In genomic region chr21:19236209-19236608, GRCh38 we compare ENCODE assay signal across 24 cellular contexts.
"Had no signal": no experiment of that assay in that cellular context is flagged by ENCODE, and none has a peak within 500 bp of the region (broad histone marks: within the 10 kb centered on the region; RNA-seq: fewer than 3 reads in every experiment).

No MANE protein-coding gene starts in this region.

- DNase-seq: activated CD4-positive, alpha-beta T cell treated with anti-CD3 and anti-CD28 coated beads for 4 hours; activated CD4-positive, alpha-beta T cell treated with anti-CD3 and anti-CD28 coated beads, Interleukin-2, amount 50 U/mL, for 48 hours; activated CD4-positive, CD25-positive, alpha-beta regulatory T cell; activated CD8-positive, alpha-beta memory T cell treated with anti-CD3 and anti-CD28 coated beads, Interleukin-2, amount 50 U/mL, for 48 hours; activated naive CD4-positive, alpha-beta T cell treated with Interleukin-2 at 50 U/mL for 16 hours; activated naive CD8-positive, alpha-beta T cell treated with anti-CD3 and anti-CD28 coated beads for 36 hours; activated T-cell treated with anti-CD3 and anti-CD28 coated beads, Interleukin-2, amount 50 U/mL, for 48 hours; central memory CD4-positive, alpha-beta T cell; dermis blood vessel endothelial cell; effector CD8-positive, alpha-beta T cell; erythroblast; foreskin fibroblast; heart right ventricle; kidney glomerular epithelial cell; left lung; ovary; spleen; stimulated activated CD4-positive, alpha-beta T cell treated with anti-CD3 and anti-CD28 coated beads, Interleukin-4, amount 100 ng/mL, for 1 hour; stimulated activated naive CD4-positive, alpha-beta T cell treated with Interleukin-2 at 50 U/mL for 16 hours; upper lobe of left lung had no signal

- ATAC-seq: heart right ventricle; left lung; natural killer cell treated with Interleukin-12 subunit alpha and Interleukin-12 subunit beta and Interleukin-15 and Interleukin-18, amount 100 ng/mL, for 72 hours had no signal

- H3K9me3 ChIP-seq: left lung, neutrophil, ovary, prostate gland, thoracic aorta, upper lobe of left lung had no signal

- H3K27ac ChIP-seq: heart right ventricle, left lung, neutrophil, ovary, prostate gland, spleen, thoracic aorta, upper lobe of left lung had no signal

- H3K36me3 ChIP-seq: heart right ventricle, left lung, neutrophil, ovary, prostate gland, spleen, thoracic aorta, upper lobe of left lung had no signal

- H3K4me3 ChIP-seq: heart right ventricle, left lung, ovary, prostate gland, spleen, thoracic aorta, upper lobe of left lung had no signal

- H3K4me1 ChIP-seq: heart right ventricle, left lung, prostate gland, spleen, upper lobe of left lung had no signal

- H3K27me3 ChIP-seq: heart right ventricle, left lung, neutrophil, ovary, spleen, upper lobe of left lung had no signal
